In genomic region chr1:42680921-42681683, GRCh38 we compare ENCODE assay signal across 1 cellular context.
TF ChIP-seq lines count a peak whose summit lies in the region.

No MANE protein-coding gene starts in this region.

TF ChIP-seq in K562, 482 proteins besides CTCF, POLR2A, EP300 and RAD21 (continued from another document and continues in another):
- TF ChIP-seq DLX4 (CRISPR knock-in tag; IDR thresholded peaks at IDR 0.05) (no peak), CBX3 (IDR thresholded peaks at IDR 0.05; ENCODE audit: borderline replicate concordance in 1 of 2, low read length in 2 of 2) (peak in 1 of 2 experiments; percentile 4; a peak in 1 of 3 replicates), ZNF3 (CRISPR knock-in tag; IDR thresholded peaks at IDR 0.05) (no peak), NR2F6 (CRISPR knock-in tag; IDR thresholded peaks at IDR 0.05) (no peak), HMG20A (CRISPR knock-in tag; conservative IDR thresholded peaks at IDR 0.05) (no peak), HNRNPUL1 (IDR thresholded peaks at IDR 0.05; ENCODE audit: low read length) (0 out of 2 replicates have a peak, but pooled peaks have one; percentile 29), BRD9 (IDR thresholded peaks at IDR 0.05; ENCODE audit: low read depth, partially characterized antibody) (no peak), CBX5 (IDR thresholded peaks at IDR 0.05; ENCODE audit: borderline replicate concordance, low read depth) (no peak), TSC22D4 (tag; IDR thresholded peaks at IDR 0.05) (no peak), SMAD3 (CRISPR knock-in tag; conservative IDR thresholded peaks at IDR 0.05) (no peak), NFRKB (IDR thresholded peaks at IDR 0.05; ENCODE audit: low read depth) (peak; percentile 62), CBX2 (IDR thresholded peaks at IDR 0.05; ENCODE audit: insufficient read depth, low read length, poor library complexity, severe bottlenecking) (no peak), ZNF830 (CRISPR knock-in tag; IDR thresholded peaks at IDR 0.05) (no peak), HDAC1 (IDR thresholded peaks at IDR 0.05) (no peak), TCF3 (CRISPR knock-in tag; IDR thresholded peaks at IDR 0.05) (no peak), ZBTB40 (IDR thresholded peaks at IDR 0.05) (peak; percentile 15; the same call in 1 of the 2 replicates), ZBTB40 (CRISPR knock-in tag; IDR thresholded peaks at IDR 0.05) (no peak), EGR1 (conservative IDR thresholded peaks at IDR 0.05) (peak; percentile 19; the same call in 1 of the 2 replicates), MED1 (CRISPR knock-in tag; IDR thresholded peaks at IDR 0.05; ENCODE audit: borderline replicate concordance) (no peak), KLF13 (tag; IDR thresholded peaks at IDR 0.05; ENCODE audit: borderline replicate concordance, low read depth) (no peak), SIN3B (IDR thresholded peaks at IDR 0.05; ENCODE audit: low read depth) (no peak), GABPB2 (CRISPR knock-in tag; conservative IDR thresholded peaks at IDR 0.05) (no peak), NCOR1 (IDR thresholded peaks at IDR 0.05) (no peak), FUS (optimal IDR thresholded peaks at IDR 0.05; ENCODE audit: low read depth, low read length) (no peak), CEBPG (CRISPR knock-in tag; IDR thresholded peaks at IDR 0.05) (no peak), CEBPG (tag; conservative IDR thresholded peaks at IDR 0.05 in 1 of 2, IDR thresholded peaks at IDR 0.05 in 1 of 2) (no peak), CHD7 (IDR thresholded peaks at IDR 0.05; ENCODE audit: low read depth, low read length) (no peak), TOE1 (IDR thresholded peaks at IDR 0.05; ENCODE audit: borderline replicate concordance) (no peak), TOE1 (CRISPR knock-in tag; IDR thresholded peaks at IDR 0.05; ENCODE audit: borderline replicate concordance, low read depth) (no peak), CBFA2T3 (IDR thresholded peaks at IDR 0.05) (no peak), SNRNP70 (optimal IDR thresholded peaks at IDR 0.05; ENCODE audit: low read depth, low read length) (no peak), MYC (IDR thresholded peaks at IDR 0.05; ENCODE audit: low read depth, low read length) (no peak; the same call in 1 of the 2 replicates), MYC (CRISPR knock-in tag; IDR thresholded peaks at IDR 0.05; ENCODE audit: borderline replicate concordance, low read depth) (no peak), ZBTB1 (CRISPR knock-in tag; IDR thresholded peaks at IDR 0.05; ENCODE audit: borderline replicate concordance, low read depth) (no peak), MEF2A (IDR thresholded peaks at IDR 0.05; ENCODE audit: control insufficient read depth, low read depth, low read length) (no peak), TEAD4 (IDR thresholded peaks at IDR 0.05; ENCODE audit: low read length) (peak; percentile 16; the same call in 1 of the 2 replicates), TEAD4 (CRISPR knock-in tag; IDR thresholded peaks at IDR 0.05; ENCODE audit: borderline replicate concordance) (no peak), ASH1L (IDR thresholded peaks at IDR 0.05; ENCODE audit: borderline replicate concordance, low read depth, partially characterized antibody) (peak; percentile 28), ELF4 (CRISPR knock-in tag; IDR thresholded peaks at IDR 0.05) (0 out of 2 replicates have a peak, but pooled peaks have one; percentile 8), CSDE1 (IDR thresholded peaks at IDR 0.05) (0 out of 4 replicates have a peak, but pooled peaks of 1 of the 2 experiments have one; percentile 0), ZC3H11A (IDR thresholded peaks at IDR 0.05; ENCODE audit: low read depth, low read length) (no peak), TBL1XR1 (IDR thresholded peaks at IDR 0.05; ENCODE audit: low read length in 2 of 2) (no peak), JUN (IDR thresholded peaks at IDR 0.05; ENCODE audit: borderline replicate concordance, low read depth, low read length) (no peak), JUN (CRISPR knock-in tag; IDR thresholded peaks at IDR 0.05; ENCODE audit: borderline replicate concordance) (no peak), ZNF212 (CRISPR knock-in tag; IDR thresholded peaks at IDR 0.05) (no peak)
